22 cellular contexts compared by ENCODE assay signal in genomic region chr20:397432-398237, GRCh38.
"Had no signal": no experiment of that assay in that cellular context is flagged by ENCODE, and none has a peak within 500 bp of the region (broad histone marks: within the 10 kb centered on the region; RNA-seq: fewer than 3 reads in every experiment).

No MANE protein-coding gene starts in this region.

- ATAC-seq: natural killer cell, WTC11 had no signal

- H3K36me3 Mint-ChIP-seq: natural killer cell had no signal

- H3K27me3 Mint-ChIP-seq: activated CD4-positive, alpha-beta memory T cell treated with anti-CD3 and anti-CD28 coated beads for 36 hours; activated naive CD4-positive, alpha-beta T cell treated with anti-CD3 and anti-CD28 coated beads, Interleukin-2, amount 50 U/mL, for 24 hours; activated T-cell treated with anti-CD3 and anti-CD28 coated beads, Interleukin-2, amount 50 U/mL, for 24 hours; dendritic cell treated with granulocyte-macrophage colony-stimulating factor and Interleukin-4, amounts not matched to agents 40 ng/mL and 50 ng/mL, for 4 days had no signal

- H3K4me1 Mint-ChIP-seq: natural killer cell had no signal

- H3K4me3 ChIP-seq: adrenal gland, breast epithelium, lower lobe of right lung, suprapubic skin, transverse colon, vagina had no signal

- H3K79me2 ChIP-seq: parathyroid adenoma had no signal

- H2AFZ ChIP-seq: parathyroid adenoma had no signal

- H3K9me3 ChIP-seq: adrenal gland, breast epithelium, lower lobe of right lung, neutrophil, suprapubic skin, transverse colon, vagina had no signal

- H3K36me3 ChIP-seq: breast epithelium, transverse colon had no signal

- H3K27me3 ChIP-seq: adrenal gland, breast epithelium, neutrophil, suprapubic skin, transverse colon, vagina had no signal

- H3K9me3 Mint-ChIP-seq: activated CD4-positive, alpha-beta memory T cell treated with anti-CD3 and anti-CD28 coated beads for 36 hours; activated naive CD4-positive, alpha-beta T cell treated with anti-CD3 and anti-CD28 coated beads, Interleukin-2, amount 50 U/mL, for 24 hours; activated T-cell treated with anti-CD3 and anti-CD28 coated beads, Interleukin-2, amount 50 U/mL, for 24 hours; dendritic cell treated with granulocyte-macrophage colony-stimulating factor and Interleukin-4, amounts not matched to agents 40 ng/mL and 50 ng/mL, for 4 days; natural killer cell; WTC11 had no signal

- H3K27ac Mint-ChIP-seq: activated CD4-positive, alpha-beta memory T cell treated with anti-CD3 and anti-CD28 coated beads for 36 hours; activated naive CD4-positive, alpha-beta T cell treated with anti-CD3 and anti-CD28 coated beads, Interleukin-2, amount 50 U/mL, for 24 hours; dendritic cell treated with granulocyte-macrophage colony-stimulating factor and Interleukin-4, amounts not matched to agents 40 ng/mL and 50 ng/mL, for 4 days; natural killer cell had no signal

- H3K4me3 Mint-ChIP-seq: activated CD4-positive, alpha-beta memory T cell treated with anti-CD3 and anti-CD28 coated beads for 36 hours; activated naive CD4-positive, alpha-beta T cell treated with anti-CD3 and anti-CD28 coated beads, Interleukin-2, amount 50 U/mL, for 24 hours; activated T-cell treated with anti-CD3 and anti-CD28 coated beads, Interleukin-2, amount 50 U/mL, for 24 hours; dendritic cell treated with granulocyte-macrophage colony-stimulating factor and Interleukin-4, amounts not matched to agents 40 ng/mL and 50 ng/mL, for 4 days; natural killer cell; WTC11 had no signal

- DNase-seq: activated CD4-positive, alpha-beta memory T cell treated with anti-CD3 and anti-CD28 coated beads for 36 hours; activated CD4-positive, alpha-beta T cell treated with anti-CD3 and anti-CD28 coated beads for 4 hours; activated effector memory CD4-positive, alpha-beta T cell treated with anti-CD3 and anti-CD28 coated beads, Interleukin-2, amount 50 U/mL, for 16 hours; activated T-cell treated with anti-CD3 and anti-CD28 coated beads, Interleukin-2, amount 50 U/mL, for 24 hours; cerebellar nuclear complex; effector CD8-positive, alpha-beta T cell; lower lobe of right lung; natural killer cell; stimulated activated CD4-positive, alpha-beta T cell treated with anti-CD3 and anti-CD28 coated beads, Interleukin-12 subunit alpha, Interleukin-12 subunit beta, amount 100 ng/mL, for 4 hours; stimulated activated CD4-positive, alpha-beta T cell treated with anti-CD3 and anti-CD28 coated beads, Interleukin-1b, Interleukin-23, amount 100 ng/mL, for 48 hours; stimulated activated CD8-positive, alpha-beta memory T cell treated with anti-CD3 and anti-CD28 coated beads, Interleukin-4, amount 100 ng/mL, for 48 hours; stimulated activated naive CD4-positive, alpha-beta T cell; transverse colon had no signal

- H3K27ac ChIP-seq: breast epithelium, lower lobe of right lung, neutrophil, parathyroid adenoma, suprapubic skin, transverse colon, vagina had no signal

- H3K4me1 ChIP-seq: breast epithelium, lower lobe of right lung, suprapubic skin, vagina had no signal
